Comparison of ENCODE assay signal across 2 cellular contexts in genomic region chr2:22189893-22190292, GRCh38.
TF ChIP-seq lines count a peak whose summit lies in the region.

No MANE protein-coding gene starts in this region.

TF ChIP-seq in A549, 52 proteins besides CTCF, POLR2A, EP300 and RAD21 (continued from another document):
- TF ChIP-seq BCL3 (IDR thresholded peaks at IDR 0.05) (no peak), ZSCAN20 (CRISPR knock-in tag; IDR thresholded peaks at IDR 0.05) (no peak), HMGXB4 (CRISPR knock-in tag; IDR thresholded peaks at IDR 0.05; ENCODE audit: borderline replicate concordance) (no peak)
TF ChIP-seq in A549: peak in this region for 0.

TF ChIP-seq in IMR-90, 13 proteins besides CTCF, POLR2A, EP300 and RAD21 (continued from another document):
- no peak for TF ChIP-seq BHLHE40 (IDR thresholded peaks at IDR 0.05; ENCODE audit: low read depth, low read length)
